26 cellular contexts compared by ENCODE assay signal in the genomic region with DNA sequence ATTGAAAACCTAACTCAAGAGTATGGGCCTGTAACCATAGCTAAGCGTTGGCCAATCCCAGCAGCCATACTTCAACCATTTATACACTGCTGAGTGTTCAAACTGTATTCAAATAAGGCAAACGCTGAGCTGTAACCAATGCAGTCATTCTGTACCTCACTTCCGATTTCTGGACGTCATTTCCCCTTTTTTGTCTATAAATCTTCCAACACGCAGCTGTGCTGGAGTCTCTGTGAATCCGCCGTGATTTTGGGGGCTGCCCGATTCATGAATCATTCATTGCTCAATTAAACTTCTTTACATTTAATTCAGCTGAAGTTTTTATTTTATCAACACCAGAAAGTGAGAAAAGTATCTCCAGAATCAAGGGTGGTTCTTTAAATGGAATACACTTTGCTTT.
"Had no signal": no experiment of that assay in that cellular context is flagged by ENCODE, and none has a peak within 500 bp of the region (broad histone marks: within the 10 kb centered on the region; RNA-seq: fewer than 3 reads in every experiment).

No MANE protein-coding gene starts in this region.

- H3K27ac Mint-ChIP-seq: activated CD4-positive, alpha-beta T cell treated with anti-CD3 and anti-CD28 coated beads for 36 hours; activated CD8-positive, alpha-beta memory T cell treated with anti-CD3 and anti-CD28 coated beads, Interleukin-2, amount 10 ng/mL, durations not matched to agents 7 days and 5 days; activated CD8-positive, alpha-beta T cell treated with anti-CD3 and anti-CD28 coated beads, Interleukin-2, amount 10 ng/mL, durations not matched to agents 7 days and 5 days; activated T-helper 2 cell treated with anti-CD3 and anti-CD28 coated beads, Interferon-gamma antibody, Interleukin-2, Interleukin-4, amounts not matched to agents 10 μg/mL and 5 μg/mL and 100 μg/mL, durations not matched to agents 14 hours and 24 hours and 36 hours; naive thymus-derived CD4-positive, alpha-beta T cell; stimulated activated effector memory CD8-positive, alpha-beta T cell treated with anti-CD3 and anti-CD28 coated beads, Interleukin-12 subunit alpha, Interleukin-12 subunit beta, amount 100 ng/mL, for 72 hours; stimulated activated naive CD8-positive, alpha-beta T cell treated with anti-CD3 and anti-CD28 coated beads, Interleukin-15, Interleukin-2, amounts not matched to agents 100 ng/mL and 50 ng/mL, for 24 hours had no signal

- DNase-seq: activated CD4-positive, alpha-beta T cell treated with anti-CD3 and anti-CD28 coated beads for 36 hours; activated CD4-positive, CD25-positive, alpha-beta regulatory T cell; activated CD8-positive, alpha-beta memory T cell treated with anti-CD3 and anti-CD28 coated beads, Interleukin-2, amount 10 ng/mL, durations not matched to agents 7 days and 5 days; activated CD8-positive, alpha-beta T cell treated with anti-CD3 and anti-CD28 coated beads, Interleukin-2, amount 10 ng/mL, durations not matched to agents 7 days and 5 days; activated T-cell treated with anti-CD3 and anti-CD28 coated beads, Interleukin-2, amount 50 U/mL, for 48 hours; central memory CD4-positive, alpha-beta T cell; foreskin keratinocyte; heart right ventricle; left cardiac atrium; left ventricle myocardium superior; midbrain; naive thymus-derived CD4-positive, alpha-beta T cell; pancreas; retina; sigmoid colon; small intestine; stimulated activated CD4-positive, alpha-beta T cell treated with anti-CD3 and anti-CD28 coated beads, Interleukin-4, amount 100 ng/mL, for 24 hours; trophoblast cell had no signal

- H3K36me3 Mint-ChIP-seq: activated naive CD4-positive, alpha-beta T cell treated with anti-CD3 and anti-CD28 coated beads, Interleukin-2, amount 50 U/mL, for 72 hours; naive thymus-derived CD4-positive, alpha-beta T cell had no signal

- H3K27me3 Mint-ChIP-seq: activated CD8-positive, alpha-beta memory T cell treated with anti-CD3 and anti-CD28 coated beads, Interleukin-2, amount 10 ng/mL, durations not matched to agents 7 days and 5 days had no signal

- H3K4me1 ChIP-seq: breast epithelium, esophagus muscularis mucosa, pancreas, prostate gland, sigmoid colon had no signal

- H3K36me3 ChIP-seq: breast epithelium, esophagus muscularis mucosa, heart right ventricle, pancreas, prostate gland, sigmoid colon, thoracic aorta had no signal

- H3K9me3 Mint-ChIP-seq: activated naive CD4-positive, alpha-beta T cell treated with anti-CD3 and anti-CD28 coated beads, Interleukin-2, amount 50 U/mL, for 72 hours; activated T-helper 2 cell treated with anti-CD3 and anti-CD28 coated beads, Interferon-gamma antibody, Interleukin-2, Interleukin-4, amounts not matched to agents 10 μg/mL and 5 μg/mL and 100 μg/mL, durations not matched to agents 14 hours and 24 hours and 36 hours; stimulated activated effector memory CD8-positive, alpha-beta T cell treated with anti-CD3 and anti-CD28 coated beads, Interleukin-12 subunit alpha, Interleukin-12 subunit beta, amount 100 ng/mL, for 72 hours; stimulated activated naive CD8-positive, alpha-beta T cell treated with anti-CD3 and anti-CD28 coated beads, Interleukin-15, Interleukin-2, amounts not matched to agents 100 ng/mL and 50 ng/mL, for 24 hours had no signal

- H3K4me3 Mint-ChIP-seq: activated CD4-positive, alpha-beta T cell treated with anti-CD3 and anti-CD28 coated beads for 36 hours; activated CD8-positive, alpha-beta memory T cell treated with anti-CD3 and anti-CD28 coated beads, Interleukin-2, amount 10 ng/mL, durations not matched to agents 7 days and 5 days; activated CD8-positive, alpha-beta T cell treated with anti-CD3 and anti-CD28 coated beads, Interleukin-2, amount 10 ng/mL, durations not matched to agents 7 days and 5 days; naive thymus-derived CD4-positive, alpha-beta T cell; stimulated activated effector memory CD8-positive, alpha-beta T cell treated with anti-CD3 and anti-CD28 coated beads, Interleukin-12 subunit alpha, Interleukin-12 subunit beta, amount 100 ng/mL, for 72 hours; stimulated activated naive CD8-positive, alpha-beta T cell treated with anti-CD3 and anti-CD28 coated beads, Interleukin-15, Interleukin-2, amounts not matched to agents 100 ng/mL and 50 ng/mL, for 24 hours had no signal

- H3K4me3 ChIP-seq: breast epithelium, esophagus muscularis mucosa, heart right ventricle, pancreas, prostate gland, sigmoid colon, thoracic aorta had no signal

- H3K9me3 ChIP-seq: breast epithelium, esophagus muscularis mucosa, heart right ventricle, pancreas, prostate gland, sigmoid colon, thoracic aorta had no signal

- H3K27ac ChIP-seq: breast epithelium, esophagus muscularis mucosa, foreskin keratinocyte, heart right ventricle, pancreas, prostate gland, sigmoid colon, thoracic aorta had no signal

- ATAC-seq: activated CD4-positive, alpha-beta T cell treated with anti-CD3 and anti-CD28 coated beads for 36 hours; activated CD8-positive, alpha-beta memory T cell treated with anti-CD3 and anti-CD28 coated beads, Interleukin-2, amount 10 ng/mL, durations not matched to agents 7 days and 5 days; activated CD8-positive, alpha-beta T cell treated with anti-CD3 and anti-CD28 coated beads, Interleukin-2, amount 10 ng/mL, durations not matched to agents 7 days and 5 days; activated naive CD4-positive, alpha-beta T cell treated with anti-CD3 and anti-CD28 coated beads, Interleukin-2, amount 50 U/mL, for 72 hours; foreskin keratinocyte; heart right ventricle; left cardiac atrium; left ventricle myocardium superior; naive thymus-derived CD4-positive, alpha-beta T cell; pancreas; stimulated activated effector memory CD8-positive, alpha-beta T cell treated with anti-CD3 and anti-CD28 coated beads, Interleukin-12 subunit alpha, Interleukin-12 subunit beta, amount 100 ng/mL, for 72 hours had no signal
